Comparison of ENCODE assay signal across 16 cellular contexts in genomic region chr17:78741644-78742284, GRCh38. TPM values are rescaled to one million over a fixed set of nuclear protein-coding genes. Genes with fewer than 3 reads are reported as not detected.
DNase-seq lines count a peak whose midpoint lies in the region; ATAC-seq, FAIRE-seq and TF ChIP-seq lines count a peak whose summit lies in the region.
"Had no signal": no experiment of that assay in that cellular context is flagged by ENCODE, and none has a peak within 500 bp of the region (broad histone marks: within the 10 kb centered on the region; RNA-seq: fewer than 3 reads in every experiment).

No MANE protein-coding gene starts in this region.

- peaks cover 4% of the 10 kb centered on the region for H3K36me3 ChIP-seq in CD4-positive, alpha-beta memory T cell (ENCODE audit: insufficient read depth, low read length)
- peaks cover 0 to 2% (median 0%) of the 10 kb centered on the region in 3 experiments for H3K36me3 ChIP-seq in naive thymus-derived CD4-positive, alpha-beta T cell (ENCODE audit: control insufficient read depth in 2 of 3, insufficient read depth in 3 of 3, low read length in 3 of 3)
- H3K36me3 ChIP-seq in ovary = no peaks in the 10 kb centered on the region
- H3K36me3 ChIP-seq: brain microvascular endothelial cell had no signal

- no peak for ATAC-seq in naive thymus-derived CD4-positive, alpha-beta T cell

- DNase-seq in CD4-positive, alpha-beta memory T cell = no peak
- DNase-seq in GM12891 (ENCODE audit: insufficient read length, low spot score) (no peak), Kasumi-1 (lab: John Stamatoyannopoulos, UW) (no peak), HTR-8/SVneo (ENCODE audit: insufficient read length, low spot score) (no peak), NCI-H2081 treated with DMSO at 0.1 percent for 48 hours (lab: John Stamatoyannopoulos, UW) (no peak), ovary (no peak)
- DNase-seq in activated T-helper 1 cell treated with anti-CD3 and anti-CD28 coated beads, Interleukin-12 subunit alpha, Interleukin-12 subunit beta, Interleukin-2, Interleukin-4 antibody, amounts not matched to agents 30 ng/mL and 10 ng/mL and 1 ng/mL, durations not matched to agents 14 hours and 24 hours and 36 hours (ENCODE audit: low spot score) = no peak
- DNase-seq in naive thymus-derived CD4-positive, alpha-beta T cell = no peak
- DNase-seq: brain microvascular endothelial cell, esophagus squamous epithelium, Karpas-422, NCI-H1436 treated with DMSO at 0.1 percent for 48 hours, NCI-H446 treated with DMSO at 0.1 percent for 48 hours, substantia nigra had no signal

- H3K27ac Mint-ChIP-seq in CD4-positive, alpha-beta memory T cell = peak overlapping the region; percentile 81 to 95 (median 88)
- peak overlapping the region; percentile 74 for H3K27ac Mint-ChIP-seq in activated T-helper 1 cell treated with anti-CD3 and anti-CD28 coated beads, Interleukin-12 subunit alpha, Interleukin-12 subunit beta, Interleukin-2, Interleukin-4 antibody, amounts not matched to agents 30 ng/mL and 10 ng/mL and 1 ng/mL, durations not matched to agents 14 hours and 24 hours and 36 hours
- H3K27ac Mint-ChIP-seq in naive thymus-derived CD4-positive, alpha-beta T cell = peak overlapping the region; percentile 80 to 95 (median 91)

- peaks cover 100% of the 10 kb centered on the region for H3K4me1 ChIP-seq in CD4-positive, alpha-beta memory T cell (ENCODE audit: insufficient read depth, low read length)
- H3K4me1 ChIP-seq in naive thymus-derived CD4-positive, alpha-beta T cell (ENCODE audit: control insufficient read depth in 2 of 2, insufficient read depth in 2 of 2, low read length in 2 of 2) = peaks cover 90 to 98% of the 10 kb centered on the region in 2 donors
- peaks cover 10% of the 10 kb centered on the region for H3K4me1 ChIP-seq in ovary (ENCODE audit: insufficient read depth)

- no peak for TF ChIP-seq EP300 in ovary (IDR thresholded peaks at IDR 0.05)

- peaks cover 24 to 55% of the 10 kb centered on the region in 2 donors for H3K36me3 Mint-ChIP-seq in CD4-positive, alpha-beta memory T cell
- H3K36me3 Mint-ChIP-seq in activated T-helper 1 cell treated with anti-CD3 and anti-CD28 coated beads, Interleukin-12 subunit alpha, Interleukin-12 subunit beta, Interleukin-2, Interleukin-4 antibody, amounts not matched to agents 30 ng/mL and 10 ng/mL and 1 ng/mL, durations not matched to agents 14 hours and 24 hours and 36 hours (ENCODE audit: low read depth) = peaks cover 23% of the 10 kb centered on the region
- peaks cover 0 to 30% (median 23%) of the 10 kb centered on the region in 5 donors for H3K36me3 Mint-ChIP-seq in naive thymus-derived CD4-positive, alpha-beta T cell

- peak overlapping the region in 1 of 2 donors; percentile 2 for H3K4me3 ChIP-seq in CD4-positive, alpha-beta memory T cell (ENCODE audit: low read length in 2 of 2)
- H3K4me3 ChIP-seq in naive thymus-derived CD4-positive, alpha-beta T cell (ENCODE audit: low read length) = no peak overlapping the region
- H3K4me3 ChIP-seq in ovary = no peak overlapping the region
- H3K4me3 ChIP-seq: esophagus squamous epithelium had no signal

- CTCF ChIA-PET in CD4-positive, alpha-beta memory T cell (lab: Charles Lee; ENCODE audit: partially characterized antibody) = interaction anchor here (1.0 to 3.5 kb wide), 12 partner anchors 8 to 100 kb away, joined by 3 to 15 read pairs (median 6); no protein-coding TSS in a partner anchor
- CTCF ChIA-PET in naive thymus-derived CD4-positive, alpha-beta T cell (lab: Charles Lee) = interaction anchor here (1.0 to 1.8 kb wide), 7 partner anchors 11 to 66 kb away, joined by 3 to 10 read pairs (median 4); no protein-coding TSS in a partner anchor

- no peak for TF ChIP-seq CTCF in ovary (IDR thresholded peaks at IDR 0.05)

- FAIRE-seq in GM12891 (lab: Jason Lieb, UNC) = no peak
- FAIRE-seq in HTR-8/SVneo (lab: Jason Lieb, UNC) = no peak
- FAIRE-seq: G401.6 had no signal

- H3K27me3 Mint-ChIP-seq in CD4-positive, alpha-beta memory T cell = no peaks in the 10 kb centered on the region
- no peaks in the 10 kb centered on the region for H3K27me3 Mint-ChIP-seq in activated T-helper 1 cell treated with anti-CD3 and anti-CD28 coated beads, Interleukin-12 subunit alpha, Interleukin-12 subunit beta, Interleukin-2, Interleukin-4 antibody, amounts not matched to agents 30 ng/mL and 10 ng/mL and 1 ng/mL, durations not matched to agents 14 hours and 24 hours and 36 hours (ENCODE audit: insufficient read depth)
- no peaks in the 10 kb centered on the region for H3K27me3 Mint-ChIP-seq in naive thymus-derived CD4-positive, alpha-beta T cell

- intact Hi-C loops in CD4-positive, alpha-beta memory T cell (cut with micrococcal nuclease) = no loop called here
- intact Hi-C loops in activated T-helper 1 cell treated with anti-CD3 and anti-CD28 coated beads, Interleukin-12 subunit alpha, Interleukin-12 subunit beta, Interleukin-2, Interleukin-4 antibody, amounts not matched to agents 30 ng/mL and 10 ng/mL and 1 ng/mL, durations not matched to agents 14 hours and 24 hours and 36 hours (cut with micrococcal nuclease) = no loop called here
- intact Hi-C loops in naive thymus-derived CD4-positive, alpha-beta T cell (cut with micrococcal nuclease) = no loop called here
- intact Hi-C loops in ovary (cut with DNase I) = no loop called here

- 87 to 92% (median 89%) methylated on average over 5 of the region's 5 CpGs for WGBS in ovary, 3 donors

- no peaks in the 10 kb centered on the region for H3K27me3 ChIP-seq in CD4-positive, alpha-beta memory T cell (ENCODE audit: insufficient read depth, low read length)
- no peaks in the 10 kb centered on the region for H3K27me3 ChIP-seq in naive thymus-derived CD4-positive, alpha-beta T cell (ENCODE audit: control insufficient read depth in 2 of 2, insufficient read depth in 2 of 2, low read length in 2 of 2)
- no peaks in the 10 kb centered on the region for H3K27me3 ChIP-seq in ovary
- H3K27me3 ChIP-seq: brain microvascular endothelial cell, esophagus squamous epithelium had no signal

- H3K9me3 ChIP-seq in CD4-positive, alpha-beta memory T cell (ENCODE audit: control insufficient read depth in 1 of 2, low read length in 2 of 2) = no peaks in the 10 kb centered on the region
- H3K9me3 ChIP-seq in naive thymus-derived CD4-positive, alpha-beta T cell (ENCODE audit: control insufficient read depth in 2 of 3, low read length in 3 of 3) = no peaks in the 10 kb centered on the region
- no peaks in the 10 kb centered on the region for H3K9me3 ChIP-seq in ovary
- H3K9me3 ChIP-seq: esophagus squamous epithelium had no signal

- POLR2A ChIA-PET in CD4-positive, alpha-beta memory T cell (lab: Charles Lee; ENCODE audit: partially characterized antibody) = interaction anchor here (0.6 to 11.2 kb wide), 16 partner anchors 13 to 77 kb away, joined by 3 to 125 read pairs (median 6); partner anchors contain the start of gene CYTH1
- POLR2A ChIA-PET in naive thymus-derived CD4-positive, alpha-beta T cell (lab: Charles Lee) = interaction anchor here (0.5 to 3.2 kb wide), 21 partner anchors 9 to 931 kb away, joined by 3 to 18 read pairs (median 4); no protein-coding TSS in a partner anchor

- peak overlapping the region; percentile 20 for H3K27ac ChIP-seq in CD4-positive, alpha-beta memory T cell (ENCODE audit: low read depth, low read length)
- H3K27ac ChIP-seq in naive thymus-derived CD4-positive, alpha-beta T cell (ENCODE audit: low read depth, low read length) = peak overlapping the region; percentile 61
- no peak overlapping the region for H3K27ac ChIP-seq in ovary
- H3K27ac ChIP-seq: brain microvascular endothelial cell, esophagus squamous epithelium, VCaP had no signal

- peaks cover 82 to 99% (median 90%) of the 10 kb centered on the region in 4 donors for H3K4me1 Mint-ChIP-seq in CD4-positive, alpha-beta memory T cell
- H3K4me1 Mint-ChIP-seq in activated T-helper 1 cell treated with anti-CD3 and anti-CD28 coated beads, Interleukin-12 subunit alpha, Interleukin-12 subunit beta, Interleukin-2, Interleukin-4 antibody, amounts not matched to agents 30 ng/mL and 10 ng/mL and 1 ng/mL, durations not matched to agents 14 hours and 24 hours and 36 hours (ENCODE audit: low read depth) = peaks cover 82% of the 10 kb centered on the region
- H3K4me1 Mint-ChIP-seq in naive thymus-derived CD4-positive, alpha-beta T cell = peaks cover 87 to 100% (median 96%) of the 10 kb centered on the region in 7 donors

- TF ChIP-seq POLR2A in GM12891 (IDR thresholded peaks at IDR 0.05; ENCODE audit: low read depth, low read length) = peak; percentile 45; the same call in 1 of the 2 replicates
- no peak for TF ChIP-seq POLR2A in ovary (IDR thresholded peaks at IDR 0.05)

- H3K9me3 Mint-ChIP-seq in CD4-positive, alpha-beta memory T cell = peaks cover 0 to 5% (median 0%) of the 10 kb centered on the region in 8 donors
- H3K9me3 Mint-ChIP-seq in activated T-helper 1 cell treated with anti-CD3 and anti-CD28 coated beads, Interleukin-12 subunit alpha, Interleukin-12 subunit beta, Interleukin-2, Interleukin-4 antibody, amounts not matched to agents 30 ng/mL and 10 ng/mL and 1 ng/mL, durations not matched to agents 14 hours and 24 hours and 36 hours = no peaks in the 10 kb centered on the region
- no peaks in the 10 kb centered on the region for H3K9me3 Mint-ChIP-seq in naive thymus-derived CD4-positive, alpha-beta T cell

- H3K4me3 Mint-ChIP-seq in CD4-positive, alpha-beta memory T cell = peak overlapping the region; percentile 60 to 87 (median 75)
- H3K4me3 Mint-ChIP-seq in activated T-helper 1 cell treated with anti-CD3 and anti-CD28 coated beads, Interleukin-12 subunit alpha, Interleukin-12 subunit beta, Interleukin-2, Interleukin-4 antibody, amounts not matched to agents 30 ng/mL and 10 ng/mL and 1 ng/mL, durations not matched to agents 14 hours and 24 hours and 36 hours = no peak overlapping the region
- peak overlapping the region; percentile 62 to 93 (median 78) for H3K4me3 Mint-ChIP-seq in naive thymus-derived CD4-positive, alpha-beta T cell

TF ChIP-seq in GM12891, 5 proteins besides CTCF, POLR2A, EP300 and RAD21:
- TF ChIP-seq POU2F2 (IDR thresholded peaks at IDR 0.05; ENCODE audit: low read depth, low read length) (no peak), SPI1 (IDR thresholded peaks at IDR 0.05; ENCODE audit: low read depth, low read length) (no peak), POLR2AphosphoS5 (IDR thresholded peaks at IDR 0.05; ENCODE audit: low read depth, low read length) (no peak), TAF1 (IDR thresholded peaks at IDR 0.05; ENCODE audit: low read depth, low read length) (no peak), PAX5 (IDR thresholded peaks at IDR 0.05; ENCODE audit: insufficient read depth, low read length, severe bottlenecking) (no peak)

RNA-seq across cellular contexts. Expression of gene CYTH1, which starts 40.3 kb away (rescaled TPM):
- 100 to 1,000 TPM; 380 to 390 TPM for total RNA-seq in CD4-positive, alpha-beta memory T cell
- 100 to 1,000 TPM; 271 to 370 TPM for polyA plus RNA-seq in CD4-positive, alpha-beta memory T cell
- polyA plus RNA-seq in GM12891 (2012; ENCODE audit: low read depth, missing spikeins) = 171 TPM
- total RNA-seq in activated T-helper 1 cell treated with anti-CD3 and anti-CD28 coated beads, Interleukin-12 subunit alpha, Interleukin-12 subunit beta, Interleukin-2, Interleukin-4 antibody, amounts not matched to agents 30 ng/mL and 10 ng/mL and 1 ng/mL, durations not matched to agents 14 hours and 24 hours and 36 hours = 147 TPM in 2 replicates
- 100 to 1,000 TPM; 297 to 452 (median 420) TPM for total RNA-seq in naive thymus-derived CD4-positive, alpha-beta T cell
- 100 to 1,000 TPM; 314 to 395 TPM for polyA plus RNA-seq in naive thymus-derived CD4-positive, alpha-beta T cell
- 10 to 100 TPM; 17.4 to 27.0 (median 24.4) TPM for total RNA-seq in ovary
- polyA plus RNA-seq in ovary = 10 to 100 TPM; 15.1 to 35.3 TPM

Comparison
In these comparisons a context has a peak if more than half of its experiments do, and no peak if none do; other contexts are left out.
1. H3K27ac ChIP-seq: peak in CD4-positive, alpha-beta memory T cell (single experiment) and naive thymus-derived CD4-positive, alpha-beta T cell (single experiment); none in ovary (0 of 2).
2. Peak in every context shown above with its lines, with median percentiles within 50 percentile points of each other: H3K27ac Mint-ChIP-seq.